7 cellular contexts compared by ENCODE assay signal in the genomic region with DNA sequence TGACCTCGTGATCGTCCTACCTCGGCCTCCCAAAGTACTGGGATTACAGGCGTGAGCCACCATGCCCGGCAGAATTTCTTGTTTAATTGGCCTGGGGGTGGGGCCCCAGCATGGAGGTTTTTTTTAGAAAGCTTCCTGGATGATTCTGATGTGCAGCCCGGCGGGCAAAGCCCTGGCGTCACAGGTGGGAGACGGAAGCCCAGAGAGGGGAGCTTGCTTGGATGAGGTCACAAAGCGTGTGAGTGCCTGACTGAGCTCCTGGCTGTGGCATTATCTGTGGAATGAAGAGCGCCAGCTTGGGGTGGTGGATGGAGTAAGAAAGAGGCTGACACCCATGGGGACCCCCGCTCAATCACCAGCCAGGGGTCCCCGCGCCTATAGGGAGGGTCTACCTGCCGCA. TPM values are rescaled to one million over a fixed set of nuclear protein-coding genes. Genes with fewer than 3 reads are reported as not detected.
A peak's percentile ranks its signal among the peaks of the same experiment; 100 is the strongest.
DNase-seq lines count a peak whose midpoint lies in the region; ATAC-seq and TF ChIP-seq lines count a peak whose summit lies in the region.
"Had no signal": no experiment of that assay in that cellular context is flagged by ENCODE, and none has a peak within 500 bp of the region (broad histone marks: within the 10 kb centered on the region; RNA-seq: fewer than 3 reads in every experiment).

No MANE protein-coding gene starts in this region.

- H3K27me3 ChIP-seq in SK-N-SH (ENCODE audit: insufficient read depth) (no peaks in the 10 kb centered on the region), H7 (ENCODE audit: control insufficient read depth, insufficient read depth, low read length) (peaks cover 3% of the 10 kb centered on the region)

- no peaks in the 10 kb centered on the region for H3K9me3 ChIP-seq in SK-N-SH

- H2AFZ ChIP-seq in SK-N-SH (ENCODE audit: low read depth): no peak overlapping the region

- CTCF ChIA-PET in SK-N-SH (lab: Yijun Ruan, JAX): interaction anchor here (1.4 to 32.1 kb wide), 5 partner anchors 17 to 111 kb away, joined by 3 to 558 read pairs (median 6); no protein-coding TSS in a partner anchor

- no peaks in the 10 kb centered on the region for H3K36me3 Mint-ChIP-seq in type B pancreatic cell

- TF ChIP-seq RAD21 in SK-N-SH (IDR thresholded peaks at IDR 0.05; ENCODE audit: low read length): no peak

- peaks cover 0 to 7% of the 10 kb centered on the region in 2 experiments for H3K36me3 ChIP-seq in SK-N-SH (replicated peaks in 1 of 2; ENCODE audit: control insufficient read depth in 1 of 2, insufficient read depth in 2 of 2, low read length in 1 of 2)
- H3K36me3 ChIP-seq in H7 (replicated peaks; ENCODE audit: control insufficient read depth, insufficient read depth, low read length): no peaks in the 10 kb centered on the region

- POLR2A ChIA-PET in SK-N-SH (lab: Yijun Ruan, JAX): interaction anchor here (3.4 kb wide), 1 partner anchor 17 kb away, joined by 28 read pairs; no protein-coding TSS in a partner anchor

- WGBS in SK-N-SH (ENCODE audit: low lambda C conversion rate): 90% methylated on average over 11 of the region's 15 CpGs

- H3F3A ChIP-seq in SK-N-SH (replicated peaks; ENCODE audit: insufficient read depth): peaks cover 24% of the 10 kb centered on the region

- H3K9me2 ChIP-seq in SK-N-SH: no peaks in the 10 kb centered on the region

- no peak for DNase-seq in SK-N-SH
- peak; percentile 69 for DNase-seq in hepatic stellate cell (ENCODE audit: low spot score)
- DNase-seq in type B pancreatic cell (ENCODE audit: extremely low spot score, unreplicated experiment): no peak
- no peak for DNase-seq in H7
- DNase-seq: mesendoderm had no signal

- H3K4me3 ChIP-seq in SK-N-SH (ENCODE audit: low read depth in 2 of 2, low read length in 1 of 2) (no peak overlapping the region), H7 (ENCODE audit: insufficient read depth, low read depth, low read length) (no peak overlapping the region)

- peaks cover 68% of the 10 kb centered on the region for H3K79me2 ChIP-seq in SK-N-SH (ENCODE audit: insufficient read depth)

- ATAC-seq in SK-N-SH treated with all-trans-retinoic acid at 6 μM for 48 hours (no peak), HG03342 (IDR thresholded peaks at IDR 0.05; ENCODE audit: unreplicated experiment) (no peak)

- H4K20me1 ChIP-seq in SK-N-SH (ENCODE audit: insufficient read depth): peaks cover 54% of the 10 kb centered on the region

- H3K4me2 ChIP-seq in SK-N-SH: peak overlapping the region; percentile 91; the same call in 1 of the 2 replicates

- H3K27ac Mint-ChIP-seq in type B pancreatic cell: peak overlapping the region; percentile 88

- H3K27ac ChIP-seq in SK-N-SH (ENCODE audit: low read depth in 2 of 2, low read length in 1 of 2): peak overlapping the region; percentile 76 to 83

- no peaks in the 10 kb centered on the region for H3K9me3 Mint-ChIP-seq in type B pancreatic cell

- no peak for TF ChIP-seq CTCF in SK-N-SH (IDR thresholded peaks at IDR 0.05)
- TF ChIP-seq CTCF in type B pancreatic cell (conservative IDR thresholded peaks at IDR 0.05): no peak

- H3K9ac ChIP-seq in SK-N-SH: no peak overlapping the region; the same call in 1 of the 2 replicates

- peaks cover 24% of the 10 kb centered on the region for H3K4me1 Mint-ChIP-seq in type B pancreatic cell (ENCODE audit: unreplicated experiment)

- peaks cover 40 to 74% of the 10 kb centered on the region in 2 experiments for H3K4me1 ChIP-seq in SK-N-SH (ENCODE audit: control insufficient read depth in 1 of 2, insufficient read depth in 2 of 2, low read depth in 1 of 2, low read length in 1 of 2)

- no peaks in the 10 kb centered on the region for H3K27me3 Mint-ChIP-seq in type B pancreatic cell

- peak overlapping the region; percentile 59 for H3K4me3 Mint-ChIP-seq in type B pancreatic cell

- TF ChIP-seq EP300 in SK-N-SH (IDR thresholded peaks at IDR 0.05; ENCODE audit: borderline replicate concordance in 1 of 2, low read depth in 1 of 2, low read length in 1 of 2): no peak

TF ChIP-seq in SK-N-SH, 30 proteins besides CTCF, POLR2A, EP300 and RAD21 (continues in another document):
- no peak for TF ChIP-seq FOXJ3 (CRISPR knock-in tag; IDR thresholded peaks at IDR 0.05)
- TF ChIP-seq USF1 (IDR thresholded peaks at IDR 0.05; ENCODE audit: borderline replicate concordance, low read depth): no peak
- TF ChIP-seq, protein P1, sequence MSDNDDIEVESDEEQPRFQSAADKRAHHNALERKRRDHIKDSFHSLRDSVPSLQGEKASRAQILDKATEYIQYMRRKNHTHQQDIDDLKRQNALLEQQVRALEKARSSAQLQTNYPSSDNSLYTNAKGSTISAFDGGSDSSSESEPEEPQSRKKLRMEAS (IDR thresholded peaks at IDR 0.05; ENCODE audit: low read depth): no peak
- no peak for TF ChIP-seq TAF1 (IDR thresholded peaks at IDR 0.05; ENCODE audit: borderline replicate concordance, low read depth, low read length)
- TF ChIP-seq YY1 (IDR thresholded peaks at IDR 0.05; ENCODE audit: low read depth): no peak
- TF ChIP-seq EZH2phosphoT487 (IDR thresholded peaks at IDR 0.05; ENCODE audit: borderline replicate concordance, low read depth): no peak
- TF ChIP-seq GATA2 (CRISPR knock-in tag; IDR thresholded peaks at IDR 0.05): no peak

TF ChIP-seq in SK-N-SH treated with all-trans-retinoic acid at 6 μM for 48 hours, 23 proteins besides CTCF, POLR2A, EP300 and RAD21 (continues in another document):
- TF ChIP-seq RARB (CRISPR knock-in tag; IDR thresholded peaks at IDR 0.05) (no peak), TOX (CRISPR knock-in tag; IDR thresholded peaks at IDR 0.05; ENCODE audit: borderline replicate concordance) (no peak), CSDC2 (CRISPR knock-in tag; IDR thresholded peaks at IDR 0.05) (no peak), TSHZ2 (CRISPR knock-in tag; IDR thresholded peaks at IDR 0.05) (no peak)
- TF ChIP-seq, protein P2, sequence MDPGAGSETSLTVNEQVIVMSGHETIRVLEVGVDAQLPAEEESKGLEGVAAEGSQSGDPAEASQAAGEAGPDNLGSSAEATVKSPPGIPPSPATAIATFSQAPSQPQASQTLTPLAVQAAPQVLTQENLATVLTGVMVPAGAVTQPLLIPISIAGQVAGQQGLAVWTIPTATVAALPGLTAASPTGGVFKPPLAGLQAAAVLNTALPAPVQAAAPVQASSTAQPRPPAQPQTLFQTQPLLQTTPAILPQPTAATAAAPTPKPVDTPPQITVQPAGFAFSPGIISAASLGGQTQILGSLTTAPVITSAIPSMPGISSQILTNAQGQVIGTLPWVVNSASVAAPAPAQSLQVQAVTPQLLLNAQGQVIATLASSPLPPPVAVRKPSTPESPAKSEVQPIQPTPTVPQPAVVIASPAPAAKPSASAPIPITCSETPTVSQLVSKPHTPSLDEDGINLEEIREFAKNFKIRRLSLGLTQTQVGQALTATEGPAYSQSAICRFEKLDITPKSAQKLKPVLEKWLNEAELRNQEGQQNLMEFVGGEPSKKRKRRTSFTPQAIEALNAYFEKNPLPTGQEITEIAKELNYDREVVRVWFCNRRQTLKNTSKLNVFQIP (CRISPR knock-in tag; IDR thresholded peaks at IDR 0.05; ENCODE audit: borderline replicate concordance, low read depth): no peak

RNA-seq across cellular contexts. Expression of gene VASN, which starts 4.1 kb away (rescaled TPM):
- 11.4 and 37.4 TPM in 2 replicates for polyA plus RNA-seq in SK-N-SH (2012; rRNA removed)
- polyA plus RNA-seq in SK-N-SH (2012; cell fraction: cytosol; rRNA removed): 14.5 and 28.9 TPM in 2 replicates
- 42.9 and 52.9 TPM in 2 replicates for polyA plus RNA-seq in SK-N-SH (2012; cell fraction: nucleus; rRNA removed)
- total RNA-seq in type B pancreatic cell (ENCODE audit: low replicate concordance): 9.7 and 29.0 TPM in 2 replicates
- total RNA-seq in H7 (2014; rRNA removed; shearing (Covaris generic)): 3.7 and 4.6 TPM in 2 replicates

RNA-seq across cellular contexts. Expression of gene PAM16, which starts 24.6 kb away (rescaled TPM):
- 96.3 and 96.4 TPM in 2 replicates for polyA plus RNA-seq in SK-N-SH (2012; rRNA removed)
- 52.4 and 75.8 TPM in 2 replicates for polyA plus RNA-seq in SK-N-SH (2012; cell fraction: cytosol; rRNA removed)
- polyA plus RNA-seq in SK-N-SH (2012; cell fraction: nucleus; rRNA removed): 95.5 and 121 TPM in 2 replicates
- total RNA-seq in type B pancreatic cell (ENCODE audit: low replicate concordance): 30.5 and 39.3 TPM in 2 replicates
- total RNA-seq in H7 (2014; rRNA removed; shearing (Covaris generic)): 92.3 and 115 TPM in 2 replicates

RNA-seq across cellular contexts. Expression of gene CORO7, which starts 40.7 kb away (rescaled TPM):
- polyA plus RNA-seq in SK-N-SH (2012; rRNA removed): 21.9 and 25.8 TPM in 2 replicates
- 6.6 and 7.3 TPM in 2 replicates for polyA plus RNA-seq in SK-N-SH (2012; cell fraction: cytosol; rRNA removed)
- polyA plus RNA-seq in SK-N-SH (2012; cell fraction: nucleus; rRNA removed): 166 and 305 TPM in 2 replicates
- 32.3 and 41.4 TPM in 2 replicates for total RNA-seq in type B pancreatic cell (ENCODE audit: low replicate concordance)
- total RNA-seq in H7 (2014; rRNA removed; shearing (Covaris generic)): 37.9 and 45.5 TPM in 2 replicates

RNA-seq across cellular contexts. Expression of gene DNAJA3, which starts 50.0 kb away (rescaled TPM):
- 48.7 and 52.6 TPM in 2 replicates for polyA plus RNA-seq in SK-N-SH (2012; rRNA removed)
- 34.6 and 46.2 TPM in 2 replicates for polyA plus RNA-seq in SK-N-SH (2012; cell fraction: cytosol; rRNA removed)
- 88.0 and 107 TPM in 2 replicates for polyA plus RNA-seq in SK-N-SH (2012; cell fraction: nucleus; rRNA removed)
- 43.9 and 46.5 TPM in 2 replicates for total RNA-seq in type B pancreatic cell (ENCODE audit: low replicate concordance)
- total RNA-seq in H7 (2014; rRNA removed; shearing (Covaris generic)): 85.5 and 87.8 TPM in 2 replicates

RNA-seq across cellular contexts. Expression of gene GLIS2, which starts 59.9 kb away (rescaled TPM):
- 3.3 and 6.5 TPM in 2 replicates for polyA plus RNA-seq in SK-N-SH (2012; rRNA removed)
- polyA plus RNA-seq in SK-N-SH (2012; cell fraction: cytosol; rRNA removed): 3.5 and 5.8 TPM in 2 replicates
- polyA plus RNA-seq in SK-N-SH (2012; cell fraction: nucleus; rRNA removed): 18.3 and 22.6 TPM in 2 replicates
- total RNA-seq in type B pancreatic cell (ENCODE audit: low replicate concordance): 13.1 and 23.0 TPM in 2 replicates
- total RNA-seq in H7 (2014; rRNA removed; shearing (Covaris generic)): 1.5 and 2.7 TPM in 2 replicates
